21 cellular contexts compared by ENCODE assay signal in the genomic region with DNA sequence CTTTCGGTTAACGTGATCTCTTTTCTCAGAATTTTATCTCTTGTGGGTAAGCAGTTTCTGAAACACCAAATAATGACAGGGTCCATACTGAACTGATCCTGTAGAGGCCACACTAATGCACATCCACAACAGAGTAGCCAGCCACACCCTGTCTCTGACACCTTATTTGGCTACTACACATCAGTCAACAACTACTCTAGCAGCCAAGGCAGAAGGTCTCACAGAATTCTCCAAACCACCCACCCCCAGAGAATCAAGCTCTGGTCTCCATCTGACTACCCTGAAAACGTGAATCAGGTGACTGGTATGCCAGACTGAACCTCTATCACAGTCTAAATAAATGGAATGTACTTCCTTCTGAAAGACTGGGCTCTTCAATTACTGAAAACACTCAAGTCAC. TPM values are rescaled to one million over a fixed set of nuclear protein-coding genes. Genes with fewer than 3 reads are reported as not detected.
DNase-seq lines count a peak whose midpoint lies in the region; ATAC-seq, FAIRE-seq and TF ChIP-seq lines count a peak whose summit lies in the region.
"Had no signal": no experiment of that assay in that cellular context is flagged by ENCODE, and none has a peak within 500 bp of the region (broad histone marks: within the 10 kb centered on the region; RNA-seq: fewer than 3 reads in every experiment).

No MANE protein-coding gene starts in this region.

- WGBS in HepG2 (ENCODE audit: low lambda C conversion rate): 92% methylated on average over 3 of the region's 3 CpGs

- no peak for TF ChIP-seq RAD21 in HepG2 (CRISPR knock-in tag; IDR thresholded peaks at IDR 0.05)

- no peak overlapping the region for H3K4me2 ChIP-seq in HepG2 (ENCODE audit: low read depth, low read length)
- H3K4me2 ChIP-seq: PC-9 had no signal

- CTCF ChIA-PET in HepG2 (lab: Yijun Ruan, JAX; ENCODE audit: low intra/inter-chr PET ratio, low total read pairs): no interaction called here

- H3K36me3 ChIP-seq in upper lobe of right lung (no peaks in the 10 kb centered on the region), HepG2 (replicated peaks in 1 of 2; ENCODE audit: control insufficient read depth in 1 of 2, insufficient read depth in 2 of 2, low read length in 2 of 2) (peaks cover 8 to 35% of the 10 kb centered on the region in 2 experiments)
- H3K36me3 ChIP-seq: colonic mucosa had no signal

- H3K79me2 ChIP-seq in HepG2 (ENCODE audit: insufficient read depth, low read length): peaks cover 24% of the 10 kb centered on the region

- TF ChIP-seq EP300 in HepG2 (IDR thresholded peaks at IDR 0.05; ENCODE audit: low read depth in 2 of 2, low read length in 2 of 2): no peak
- TF ChIP-seq EP300 in HepG2 (CRISPR knock-in tag; IDR thresholded peaks at IDR 0.05; ENCODE audit: borderline replicate concordance): no peak

- peak overlapping the region; percentile 7 for H3K27ac ChIP-seq in upper lobe of right lung
- H3K27ac ChIP-seq in HepG2 (ENCODE audit: extremely low read length, insufficient read depth, low read length): no peak overlapping the region
- H3K27ac ChIP-seq: colonic mucosa, esophagus squamous epithelium, PC-9, WERI-Rb-1 had no signal

- H3K9me3 ChIP-seq in upper lobe of right lung (no peaks in the 10 kb centered on the region), HepG2 (ENCODE audit: low read length) (no peaks in the 10 kb centered on the region)
- H3K9me3 ChIP-seq: Caco-2, colonic mucosa, esophagus squamous epithelium, right lobe of liver had no signal

- H3K4me3 ChIP-seq in upper lobe of right lung (no peak overlapping the region), HepG2 (replicated peaks in 1 of 3; ENCODE audit: insufficient read depth in 1 of 3, low read depth in 2 of 3, low read length in 3 of 3) (no peak overlapping the region)
- H3K4me3 ChIP-seq: colonic mucosa, esophagus squamous epithelium, PC-9, right lobe of liver had no signal

- ATAC-seq in activated T-cell treated with anti-CD3 and anti-CD28 coated beads, Interleukin-2, amount 50 U/mL, for 72 hours (replicated peaks in 1 of 2): peak; percentile 20 to 52
- no peak for ATAC-seq in activated T-cell treated with anti-CD3 and anti-CD28 coated beads, Interleukin-2, amount 50 U/mL, for 4 hours
- peak; percentile 49 for ATAC-seq in upper lobe of right lung
- ATAC-seq in HG02840 (IDR thresholded peaks at IDR 0.05; ENCODE audit: low FRiP score, unreplicated experiment): no peak
- no peak; the same call in 2 of the 3 replicates for ATAC-seq in HepG2
- ATAC-seq: activated naive CD8-positive, alpha-beta T cell treated with anti-CD3 and anti-CD28 coated beads, Interleukin-2, amount 50 U/mL, for 24 hours; naive thymus-derived CD8-positive, alpha-beta T cell had no signal

- no TSS peak for BruUV-seq in HepG2 (replicated peaks; lab: Mats Ljungman, UMichigan)

- H3K4me3 Mint-ChIP-seq in activated T-cell treated with anti-CD3 and anti-CD28 coated beads, Interleukin-2, amount 50 U/mL, for 72 hours: no peak overlapping the region
- no peak overlapping the region for H3K4me3 Mint-ChIP-seq in activated T-cell treated with anti-CD3 and anti-CD28 coated beads, Interleukin-2, amount 50 U/mL, for 4 hours
- H3K4me3 Mint-ChIP-seq in activated T-helper 2 cell treated with anti-CD3 and anti-CD28 coated beads, Interferon-gamma antibody, Interleukin-2, Interleukin-4, amounts not matched to agents 10 μg/mL and 5 μg/mL and 100 μg/mL, durations not matched to agents 14 hours and 24 hours and 36 hours (ENCODE audit: low read depth): no peak overlapping the region
- peak overlapping the region; percentile 80 for H3K4me3 Mint-ChIP-seq in glutamatergic neuron (ENCODE audit: unreplicated experiment)
- H3K4me3 Mint-ChIP-seq: activated naive CD8-positive, alpha-beta T cell treated with anti-CD3 and anti-CD28 coated beads, Interleukin-2, amount 50 U/mL, for 24 hours; naive thymus-derived CD8-positive, alpha-beta T cell had no signal

- no peaks in the 10 kb centered on the region for H4K20me1 ChIP-seq in HepG2 (ENCODE audit: insufficient read depth, low read length)

- no peak overlapping the region for H3K27ac Mint-ChIP-seq in activated T-cell treated with anti-CD3 and anti-CD28 coated beads, Interleukin-2, amount 50 U/mL, for 72 hours
- peak overlapping the region; percentile 47 for H3K27ac Mint-ChIP-seq in activated T-helper 2 cell treated with anti-CD3 and anti-CD28 coated beads, Interferon-gamma antibody, Interleukin-2, Interleukin-4, amounts not matched to agents 10 μg/mL and 5 μg/mL and 100 μg/mL, durations not matched to agents 14 hours and 24 hours and 36 hours
- peak overlapping the region; percentile 99 for H3K27ac Mint-ChIP-seq in glutamatergic neuron (ENCODE audit: unreplicated experiment)
- H3K27ac Mint-ChIP-seq: activated naive CD8-positive, alpha-beta T cell treated with anti-CD3 and anti-CD28 coated beads, Interleukin-2, amount 50 U/mL, for 24 hours had no signal

- no peak for TF ChIP-seq CTCF in glutamatergic neuron (IDR thresholded peaks at IDR 0.05; ENCODE audit: partially characterized antibody, unreplicated experiment)
- TF ChIP-seq CTCF in upper lobe of right lung (IDR thresholded peaks at IDR 0.05): no peak
- TF ChIP-seq CTCF in HepG2 (CRISPR knock-in tag; IDR thresholded peaks at IDR 0.05): no peak

- peaks cover 43% of the 10 kb centered on the region for H3K4me1 Mint-ChIP-seq in activated T-cell treated with anti-CD3 and anti-CD28 coated beads, Interleukin-2, amount 50 U/mL, for 72 hours (ENCODE audit: low read depth)
- peaks cover 17% of the 10 kb centered on the region for H3K4me1 Mint-ChIP-seq in activated T-cell treated with anti-CD3 and anti-CD28 coated beads, Interleukin-2, amount 50 U/mL, for 4 hours (ENCODE audit: low read depth)
- H3K4me1 Mint-ChIP-seq in activated T-helper 2 cell treated with anti-CD3 and anti-CD28 coated beads, Interferon-gamma antibody, Interleukin-2, Interleukin-4, amounts not matched to agents 10 μg/mL and 5 μg/mL and 100 μg/mL, durations not matched to agents 14 hours and 24 hours and 36 hours (ENCODE audit: low read depth): peaks cover 35% of the 10 kb centered on the region
- H3K4me1 Mint-ChIP-seq in glutamatergic neuron (ENCODE audit: low read depth, unreplicated experiment): peaks cover 50% of the 10 kb centered on the region

- DNase-seq in activated T-cell treated with anti-CD3 and anti-CD28 coated beads, Interleukin-2, amount 50 U/mL, for 72 hours: peak in 1 of 2 donors; percentile 17
- no peak for DNase-seq in activated T-cell treated with anti-CD3 and anti-CD28 coated beads, Interleukin-2, amount 50 U/mL, for 4 hours
- no peak for DNase-seq in activated T-helper 2 cell treated with anti-CD3 and anti-CD28 coated beads, Interferon-gamma antibody, Interleukin-2, Interleukin-4, amounts not matched to agents 10 μg/mL and 5 μg/mL and 100 μg/mL, durations not matched to agents 14 hours and 24 hours and 36 hours (ENCODE audit: low spot score)
- DNase-seq in glutamatergic neuron (no peak), upper lobe of right lung (no peak), cortex of kidney (lab: John Stamatoyannopoulos, UW) (no peak), HepG2 (ENCODE audit: low spot score) (no peak)
- DNase-seq: ACHN; activated naive CD8-positive, alpha-beta T cell treated with anti-CD3 and anti-CD28 coated beads, Interleukin-2, amount 50 U/mL, for 24 hours; Caco-2; colonic mucosa; esophagus squamous epithelium; naive thymus-derived CD8-positive, alpha-beta T cell; NCI-H2227 treated with DMSO at 0.1 percent for 48 hours; stimulated activated CD4-positive, alpha-beta T cell treated with anti-CD3 and anti-CD28 coated beads, Interleukin-4, amount 100 ng/mL, for 1 hour; SW 1271; WERI-Rb-1 had no signal

- FAIRE-seq in HepG2 (lab: Jason Lieb, UNC): no peak
- FAIRE-seq: urothelium cell line had no signal

- H3K27me3 ChIP-seq in upper lobe of right lung (no peaks in the 10 kb centered on the region), HepG2 (ENCODE audit: control insufficient read depth in 1 of 2, insufficient read depth in 2 of 2, low read length in 2 of 2) (no peaks in the 10 kb centered on the region)
- H3K27me3 ChIP-seq: colonic mucosa, esophagus squamous epithelium, right lobe of liver had no signal

- in situ Hi-C loops in HepG2 (cut with HindIII; ENCODE audit: extremely low pct_ligation_motif_present, low pct_unique_long_range_greater_than_20kb): no loop called here

- H3K27me3 Mint-ChIP-seq in activated T-cell treated with anti-CD3 and anti-CD28 coated beads, Interleukin-2, amount 50 U/mL, for 72 hours (ENCODE audit: low read depth): no peaks in the 10 kb centered on the region
- no peaks in the 10 kb centered on the region for H3K27me3 Mint-ChIP-seq in activated T-cell treated with anti-CD3 and anti-CD28 coated beads, Interleukin-2, amount 50 U/mL, for 4 hours (ENCODE audit: low read depth)
- H3K27me3 Mint-ChIP-seq in activated T-helper 2 cell treated with anti-CD3 and anti-CD28 coated beads, Interferon-gamma antibody, Interleukin-2, Interleukin-4, amounts not matched to agents 10 μg/mL and 5 μg/mL and 100 μg/mL, durations not matched to agents 14 hours and 24 hours and 36 hours (ENCODE audit: low read depth): no peaks in the 10 kb centered on the region
- H3K27me3 Mint-ChIP-seq in glutamatergic neuron (ENCODE audit: unreplicated experiment): peaks cover 11% of the 10 kb centered on the region
- H3K27me3 Mint-ChIP-seq: activated naive CD8-positive, alpha-beta T cell treated with anti-CD3 and anti-CD28 coated beads, Interleukin-2, amount 50 U/mL, for 24 hours; naive thymus-derived CD8-positive, alpha-beta T cell had no signal

- peaks cover 34% of the 10 kb centered on the region for H3K4me1 ChIP-seq in upper lobe of right lung
- peaks cover 19% of the 10 kb centered on the region for H3K4me1 ChIP-seq in HepG2 (ENCODE audit: insufficient read depth, low read length)
- H3K4me1 ChIP-seq: colonic mucosa had no signal

- no peak for TF ChIP-seq POLR2A in HepG2 (IDR thresholded peaks at IDR 0.05; ENCODE audit: insufficient read depth in 1 of 2, low read depth in 2 of 2, low read length in 2 of 2)

- H2AFZ ChIP-seq in HepG2 (ENCODE audit: low read length): no peak overlapping the region
- H2AFZ ChIP-seq: PC-9 had no signal

- POLR2A ChIA-PET in HepG2 (lab: Yijun Ruan, JAX): no interaction called here

- intact Hi-C loops in activated T-helper 2 cell treated with anti-CD3 and anti-CD28 coated beads, Interferon-gamma antibody, Interleukin-2, Interleukin-4, amounts not matched to agents 10 μg/mL and 5 μg/mL and 100 μg/mL, durations not matched to agents 14 hours and 24 hours and 36 hours (cut with micrococcal nuclease): loop anchor here (5.0 kb wide), 1 partner anchor 39 kb away; the partner anchor contains the start of gene EDC3
- intact Hi-C loops in upper lobe of right lung (cut with DNase I): no loop called here
- intact Hi-C loops in HepG2 (cut with micrococcal nuclease; ENCODE audit: unreplicated experiment): no loop called here

- H3K36me3 Mint-ChIP-seq in activated T-cell treated with anti-CD3 and anti-CD28 coated beads, Interleukin-2, amount 50 U/mL, for 72 hours (ENCODE audit: insufficient read depth in 2 of 2): no peaks in the 10 kb centered on the region
- H3K36me3 Mint-ChIP-seq in activated T-cell treated with anti-CD3 and anti-CD28 coated beads, Interleukin-2, amount 50 U/mL, for 4 hours (ENCODE audit: insufficient read depth): peaks cover 22% of the 10 kb centered on the region
- H3K36me3 Mint-ChIP-seq in activated T-helper 2 cell treated with anti-CD3 and anti-CD28 coated beads, Interferon-gamma antibody, Interleukin-2, Interleukin-4, amounts not matched to agents 10 μg/mL and 5 μg/mL and 100 μg/mL, durations not matched to agents 14 hours and 24 hours and 36 hours (ENCODE audit: low read depth): peaks cover 16% of the 10 kb centered on the region
- H3K36me3 Mint-ChIP-seq in glutamatergic neuron (ENCODE audit: unreplicated experiment): no peaks in the 10 kb centered on the region

- no peak overlapping the region for H3K9ac ChIP-seq in HepG2 (ENCODE audit: insufficient read depth, low read depth, low read length)

- H3K9me3 Mint-ChIP-seq in activated T-cell treated with anti-CD3 and anti-CD28 coated beads, Interleukin-2, amount 50 U/mL, for 72 hours: no peaks in the 10 kb centered on the region
- no peaks in the 10 kb centered on the region for H3K9me3 Mint-ChIP-seq in activated T-cell treated with anti-CD3 and anti-CD28 coated beads, Interleukin-2, amount 50 U/mL, for 4 hours
- no peaks in the 10 kb centered on the region for H3K9me3 Mint-ChIP-seq in activated T-helper 2 cell treated with anti-CD3 and anti-CD28 coated beads, Interferon-gamma antibody, Interleukin-2, Interleukin-4, amounts not matched to agents 10 μg/mL and 5 μg/mL and 100 μg/mL, durations not matched to agents 14 hours and 24 hours and 36 hours
- peaks cover 8% of the 10 kb centered on the region for H3K9me3 Mint-ChIP-seq in glutamatergic neuron (ENCODE audit: unreplicated experiment)
- H3K9me3 Mint-ChIP-seq: activated naive CD8-positive, alpha-beta T cell treated with anti-CD3 and anti-CD28 coated beads, Interleukin-2, amount 50 U/mL, for 24 hours; naive thymus-derived CD8-positive, alpha-beta T cell had no signal

RNA-seq across cellular contexts. Expression of gene EDC3, which starts 38.0 kb away (rescaled TPM):
- 10 to 100 TPM; 50.6 to 52.3 TPM for total RNA-seq in activated T-cell treated with anti-CD3 and anti-CD28 coated beads, Interleukin-2, amount 50 U/mL, for 72 hours
- total RNA-seq in activated T-cell treated with anti-CD3 and anti-CD28 coated beads, Interleukin-2, amount 50 U/mL, for 4 hours: 10 to 100 TPM; 52.2 to 57.1 (median 56.6) TPM
- total RNA-seq in activated T-helper 2 cell treated with anti-CD3 and anti-CD28 coated beads, Interferon-gamma antibody, Interleukin-2, Interleukin-4, amounts not matched to agents 10 μg/mL and 5 μg/mL and 100 μg/mL, durations not matched to agents 14 hours and 24 hours and 36 hours: 49.3 and 54.8 TPM in 2 replicates
- 66.0 TPM for total RNA-seq in glutamatergic neuron (ENCODE audit: unreplicated experiment)
- 31.5 TPM for total RNA-seq in upper lobe of right lung
- 17.4 and 24.3 TPM in 2 replicates for total RNA-seq in HepG2 (2016; rRNA removed; fragmentation: Illumina TruSeq; extraction: Trizol)
- total RNA-seq in HepG2 (2016; cell fraction: cytosol; rRNA removed; fragmentation: Illumina TruSeq; extraction: Trizol; ENCODE audit: low read depth): 24.4 and 37.5 TPM in 2 replicates
- total RNA-seq in HepG2 (2016; cell fraction: insoluble cytoplasmic fraction; rRNA removed; fragmentation: Illumina TruSeq; extraction: Trizol): 16.8 and 20.8 TPM in 2 replicates
- 12.3 and 12.5 TPM in 2 replicates for total RNA-seq in HepG2 (2016; cell fraction: membrane; rRNA removed; fragmentation: Illumina TruSeq; extraction: Trizol)
- 25.1 and 27.9 TPM in 2 replicates for total RNA-seq in HepG2 (2016; cell fraction: nucleus; rRNA removed; fragmentation: Illumina TruSeq; extraction: Trizol)
- polyA plus RNA-seq in HepG2 (2011; rRNA removed): 32.0 and 40.9 TPM in 2 replicates
- 24.9 and 25.8 TPM in 2 replicates for polyA plus RNA-seq in HepG2 (2011; cell fraction: cytosol; rRNA removed)
- polyA plus RNA-seq in HepG2 (2011; cell fraction: nucleus; rRNA removed): 48.2 and 53.0 TPM in 2 replicates
- 21.6 and 24.3 TPM in 2 replicates for polyA plus RNA-seq in HepG2 (2012)
- polyA plus RNA-seq in HepG2 (2016; cell fraction: cytosol; fragmentation: Illumina TruSeq; extraction: Trizol; ENCODE audit: low read depth): 2.8 TPM in 2 replicates
- 33.6 and 38.5 TPM in 2 replicates for polyA plus RNA-seq in HepG2 (2016; cell fraction: insoluble cytoplasmic fraction; fragmentation: Illumina TruSeq; extraction: Trizol; ENCODE audit: low read depth)
- polyA plus RNA-seq in HepG2 (2016; cell fraction: membrane; fragmentation: Illumina TruSeq; extraction: Trizol; ENCODE audit: low read depth): 5.3 and 6.3 TPM in 2 replicates
- polyA plus RNA-seq in HepG2 (2016; cell fraction: nucleus; fragmentation: Illumina TruSeq; extraction: Trizol; ENCODE audit: insufficient read depth, low read depth): 42.7 and 44.8 TPM in 2 replicates
- 107 and 153 TPM in 2 replicates for polyA minus RNA-seq in HepG2 (2011; rRNA and poly(A)+ RNA removed; ENCODE audit: low replicate concordance)
- polyA minus RNA-seq in HepG2 (2011; cell fraction: cytosol; rRNA and poly(A)+ RNA removed): 20.9 and 36.0 TPM in 2 replicates
- polyA minus RNA-seq in HepG2 (2011; cell fraction: nucleus; rRNA and poly(A)+ RNA removed): 46.6 and 50.0 TPM in 2 replicates

RNA-seq across cellular contexts. Expression of gene CLK3, which starts 42.2 kb away (rescaled TPM):
- 100 to 1,000 TPM; 116 to 120 TPM for total RNA-seq in activated T-cell treated with anti-CD3 and anti-CD28 coated beads, Interleukin-2, amount 50 U/mL, for 72 hours
- total RNA-seq in activated T-cell treated with anti-CD3 and anti-CD28 coated beads, Interleukin-2, amount 50 U/mL, for 4 hours: 10 to 100 TPM; 74.0 to 78.2 (median 74.8) TPM
- 119 and 122 TPM in 2 replicates for total RNA-seq in activated T-helper 2 cell treated with anti-CD3 and anti-CD28 coated beads, Interferon-gamma antibody, Interleukin-2, Interleukin-4, amounts not matched to agents 10 μg/mL and 5 μg/mL and 100 μg/mL, durations not matched to agents 14 hours and 24 hours and 36 hours
- 99.7 TPM for total RNA-seq in glutamatergic neuron (ENCODE audit: unreplicated experiment)
- 72.9 TPM for total RNA-seq in upper lobe of right lung
- 31.4 and 41.5 TPM in 2 replicates for total RNA-seq in HepG2 (2016; rRNA removed; fragmentation: Illumina TruSeq; extraction: Trizol)
- total RNA-seq in HepG2 (2016; cell fraction: cytosol; rRNA removed; fragmentation: Illumina TruSeq; extraction: Trizol; ENCODE audit: low read depth): 21.2 TPM in 2 replicates
- total RNA-seq in HepG2 (2016; cell fraction: insoluble cytoplasmic fraction; rRNA removed; fragmentation: Illumina TruSeq; extraction: Trizol): 29.0 and 39.7 TPM in 2 replicates
- 19.8 and 21.9 TPM in 2 replicates for total RNA-seq in HepG2 (2016; cell fraction: membrane; rRNA removed; fragmentation: Illumina TruSeq; extraction: Trizol)
- total RNA-seq in HepG2 (2016; cell fraction: nucleus; rRNA removed; fragmentation: Illumina TruSeq; extraction: Trizol): 49.0 and 49.2 TPM in 2 replicates
- 82.0 and 89.1 TPM in 2 replicates for polyA plus RNA-seq in HepG2 (2011; rRNA removed)
- polyA plus RNA-seq in HepG2 (2011; cell fraction: cytosol; rRNA removed): 59.3 and 68.4 TPM in 2 replicates
- 264 and 302 TPM in 2 replicates for polyA plus RNA-seq in HepG2 (2011; cell fraction: nucleus; rRNA removed)
- 34.0 and 40.7 TPM in 2 replicates for polyA plus RNA-seq in HepG2 (2012)
- 8.0 and 8.4 TPM in 2 replicates for polyA plus RNA-seq in HepG2 (2016; cell fraction: cytosol; fragmentation: Illumina TruSeq; extraction: Trizol; ENCODE audit: low read depth)
- polyA plus RNA-seq in HepG2 (2016; cell fraction: insoluble cytoplasmic fraction; fragmentation: Illumina TruSeq; extraction: Trizol; ENCODE audit: low read depth): 33.8 and 35.7 TPM in 2 replicates
- polyA plus RNA-seq in HepG2 (2016; cell fraction: membrane; fragmentation: Illumina TruSeq; extraction: Trizol; ENCODE audit: low read depth): 11.6 and 14.5 TPM in 2 replicates
- 101 and 109 TPM in 2 replicates for polyA plus RNA-seq in HepG2 (2016; cell fraction: nucleus; fragmentation: Illumina TruSeq; extraction: Trizol; ENCODE audit: insufficient read depth, low read depth)
- 181 and 249 TPM in 2 replicates for polyA minus RNA-seq in HepG2 (2011; rRNA and poly(A)+ RNA removed; ENCODE audit: low replicate concordance)
- 23.0 and 27.8 TPM in 2 replicates for polyA minus RNA-seq in HepG2 (2011; cell fraction: cytosol; rRNA and poly(A)+ RNA removed)
- polyA minus RNA-seq in HepG2 (2011; cell fraction: nucleus; rRNA and poly(A)+ RNA removed): 142 and 155 TPM in 2 replicates

Comparison
In these comparisons a context has a peak if more than half of its experiments do, and no peak if none do; other contexts are left out.
1. ATAC-seq: peak in activated T-cell treated with anti-CD3 and anti-CD28 coated beads, Interleukin-2, amount 50 U/mL, for 72 hours (2 of 2) and upper lobe of right lung (single experiment); none in activated T-cell treated with anti-CD3 and anti-CD28 coated beads, Interleukin-2, amount 50 U/mL, for 4 hours (0 of 2), HG02840 (single experiment) and HepG2 (single experiment).